Comparison of ENCODE assay signal across 9 cellular contexts in genomic region chr11:74683279-74683871, GRCh38. TPM values are rescaled to one million over a fixed set of nuclear protein-coding genes. Genes with fewer than 3 reads are reported as not detected.
A peak's percentile ranks its signal among the peaks of the same experiment; 100 is the strongest.
DNase-seq lines count a peak whose midpoint lies in the region; ATAC-seq, FAIRE-seq and TF ChIP-seq lines count a peak whose summit lies in the region.
"Had no signal": no experiment of that assay in that cellular context is flagged by ENCODE, and none has a peak within 500 bp of the region (broad histone marks: within the 10 kb centered on the region; RNA-seq: fewer than 3 reads in every experiment).

No MANE protein-coding gene starts in this region.

- no peak for TF ChIP-seq POLR2A in GM12891 (IDR thresholded peaks at IDR 0.05; ENCODE audit: low read depth, low read length)

- peaks cover 32 to 46% of the 10 kb centered on the region in 2 donors for H3K27me3 Mint-ChIP-seq in stimulated activated naive B cell treated with anti-CD40 and anti-IgM and Interleukin-4, amounts not matched to agents 10 μg/mL and 1 μg/mL and 100 μg/mL, for 72 hours

- H3K27me3 ChIP-seq in colonic mucosa = peaks cover 10% of the 10 kb centered on the region

- no peaks in the 10 kb centered on the region for H3K36me3 Mint-ChIP-seq in stimulated activated naive B cell treated with anti-CD40 and anti-IgM and Interleukin-4, amounts not matched to agents 10 μg/mL and 1 μg/mL and 100 μg/mL, for 72 hours

- peaks cover 3% of the 10 kb centered on the region for H3K4me1 ChIP-seq in colonic mucosa

- peak overlapping the region in 1 of 2 donors; percentile 52 for H3K9ac ChIP-seq in colonic mucosa (ENCODE audit: low read depth in 2 of 2, low read length in 2 of 2)

- ATAC-seq in stimulated activated naive B cell treated with anti-CD40 and anti-IgM and Interleukin-4, amounts not matched to agents 10 μg/mL and 1 μg/mL and 100 μg/mL, for 72 hours (replicated peaks) = peak; percentile 29 to 36

- no peak for FAIRE-seq in GM12891 (lab: Jason Lieb, UNC)

- peak overlapping the region; percentile 3 for H3K4me3 ChIP-seq in HFF-Myc (replicated peaks; ENCODE audit: low read depth, low read length)
- H3K4me3 ChIP-seq in colonic mucosa = peak overlapping the region; percentile 34

- no peaks in the 10 kb centered on the region for H3K36me3 ChIP-seq in colonic mucosa

- no peak for DNase-seq in HFF-Myc (ENCODE audit: extremely low read depth, low read depth)
- no peak for DNase-seq in colonic mucosa
- DNase-seq in kidney tubule cell (ENCODE audit: low spot score) = peak; percentile 18
- DNase-seq in stimulated activated naive B cell treated with anti-CD40 and anti-IgM and Interleukin-4, amounts not matched to agents 10 μg/mL and 1 μg/mL and 100 μg/mL, for 72 hours = no peak
- no peak for DNase-seq in epidermal melanocyte (ENCODE audit: insufficient read length, low spot score)
- DNase-seq in GM12891 (ENCODE audit: insufficient read length, low spot score) = no peak
- DNase-seq in activated gamma-delta T cell (lab: John Stamatoyannopoulos, UW) = no peak
- no peak for DNase-seq in UCSD-AML1 (lab: John Stamatoyannopoulos, UW; ENCODE audit: unreplicated experiment)

- no peak overlapping the region for H3K27ac ChIP-seq in colonic mucosa

- peaks cover 0 to 2% of the 10 kb centered on the region in 2 donors for H3K4me1 Mint-ChIP-seq in stimulated activated naive B cell treated with anti-CD40 and anti-IgM and Interleukin-4, amounts not matched to agents 10 μg/mL and 1 μg/mL and 100 μg/mL, for 72 hours

- intact Hi-C loops in colonic mucosa (cut with DNase I) = no loop called here

- no peaks in the 10 kb centered on the region for H3K9me3 Mint-ChIP-seq in stimulated activated naive B cell treated with anti-CD40 and anti-IgM and Interleukin-4, amounts not matched to agents 10 μg/mL and 1 μg/mL and 100 μg/mL, for 72 hours

- H3K9me3 ChIP-seq in colonic mucosa = no peaks in the 10 kb centered on the region

- no peak overlapping the region for H3K27ac Mint-ChIP-seq in stimulated activated naive B cell treated with anti-CD40 and anti-IgM and Interleukin-4, amounts not matched to agents 10 μg/mL and 1 μg/mL and 100 μg/mL, for 72 hours
- H3K27ac Mint-ChIP-seq: IgD-negative memory B cell had no signal

- TF ChIP-seq CTCF in HFF-Myc (IDR thresholded peaks at IDR 0.05; ENCODE audit: low read depth, low read length, missing control alignments) (peak; percentile 45), colonic mucosa (IDR thresholded peaks at IDR 0.05) (peak; percentile 29)

- peak overlapping the region in 1 of 2 donors; percentile 14 for H3K4me3 Mint-ChIP-seq in stimulated activated naive B cell treated with anti-CD40 and anti-IgM and Interleukin-4, amounts not matched to agents 10 μg/mL and 1 μg/mL and 100 μg/mL, for 72 hours

TF ChIP-seq in GM12891, 5 proteins besides CTCF, POLR2A, EP300 and RAD21:
- no peak for TF ChIP-seq PAX5 (IDR thresholded peaks at IDR 0.05; ENCODE audit: insufficient read depth, low read length, severe bottlenecking)
- no peak for TF ChIP-seq POLR2AphosphoS5 (IDR thresholded peaks at IDR 0.05; ENCODE audit: low read depth, low read length)
- no peak for TF ChIP-seq SPI1 (IDR thresholded peaks at IDR 0.05; ENCODE audit: low read depth, low read length)
- TF ChIP-seq POU2F2 (IDR thresholded peaks at IDR 0.05; ENCODE audit: low read depth, low read length) = no peak
- no peak for TF ChIP-seq TAF1 (IDR thresholded peaks at IDR 0.05; ENCODE audit: low read depth, low read length)

RNA-seq across cellular contexts. Expression of gene CHRDL2, which starts 47.9 kb away (rescaled TPM):
- total RNA-seq in colonic mucosa = 10 to 100 TPM in 1 of 2 donors, under 1 TPM in 1; 0.42 to 26.5 TPM
- not detected for polyA plus RNA-seq in GM12891 (2012; ENCODE audit: low read depth, missing spikeins)
- polyA plus RNA-seq: IgD-negative memory B cell had no signal
